Comparison of ENCODE assay signal across 18 cellular contexts in the genomic region with DNA sequence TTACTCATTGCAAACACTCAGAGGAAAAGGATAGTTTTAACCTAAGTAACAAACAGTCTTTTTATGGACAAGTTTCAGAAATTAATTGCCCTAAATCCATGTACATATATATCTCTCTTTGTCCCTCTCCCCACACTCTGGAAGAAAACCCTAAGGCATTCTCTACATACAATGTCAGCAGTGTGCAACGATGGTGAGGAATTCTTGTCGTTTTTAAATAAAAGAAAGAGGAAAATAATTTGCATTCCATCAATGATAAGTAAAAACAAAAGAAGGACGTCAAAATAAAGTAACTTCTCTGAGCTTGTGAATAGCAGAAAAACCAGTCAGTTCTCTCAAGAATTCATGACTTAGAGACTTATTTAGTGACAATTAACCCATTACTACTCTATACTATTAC.
DNase-seq lines count a peak whose midpoint lies in the region; ATAC-seq and TF ChIP-seq lines count a peak whose summit lies in the region.
"Had no signal": no experiment of that assay in that cellular context is flagged by ENCODE, and none has a peak within 500 bp of the region (broad histone marks: within the 10 kb centered on the region; RNA-seq: fewer than 3 reads in every experiment).

No MANE protein-coding gene starts in this region.

- intact Hi-C loops in left ventricle myocardium inferior (cut with micrococcal nuclease) (no loop called here), cardiac septum (cut with DNase I) (no loop called here)

- H3K27me3 ChIP-seq in left ventricle myocardium inferior (ENCODE audit: low read depth) (no peaks in the 10 kb centered on the region), adipocyte (replicated peaks; ENCODE audit: control insufficient read depth, insufficient read depth, low read length) (no peaks in the 10 kb centered on the region)
- H3K27me3 ChIP-seq: gastrocnemius medialis, neutrophil, vagina had no signal

- H3K4me1 ChIP-seq in left ventricle myocardium inferior (peaks cover 19% of the 10 kb centered on the region), adipocyte (ENCODE audit: control insufficient read depth, insufficient read depth, low read length) (peaks cover 25% of the 10 kb centered on the region)

- ATAC-seq in GM21390 (IDR thresholded peaks at IDR 0.05; ENCODE audit: unreplicated experiment) (no peak), HG03571 (IDR thresholded peaks at IDR 0.05; ENCODE audit: unreplicated experiment) (no peak)
- ATAC-seq: left colon, mucosa of descending colon had no signal

- H3K9me3 ChIP-seq in left ventricle myocardium inferior (replicated peaks) = no peaks in the 10 kb centered on the region
- no peaks in the 10 kb centered on the region for H3K9me3 ChIP-seq in adipocyte (ENCODE audit: control insufficient read depth, low read length)
- H3K9me3 ChIP-seq: gastrocnemius medialis, mucosa of descending colon, neutrophil, vagina had no signal

- TF ChIP-seq CTCF in left ventricle myocardium inferior (IDR thresholded peaks at IDR 0.05; ENCODE audit: borderline replicate concordance) = no peak
- no peak for TF ChIP-seq CTCF in fibroblast of the aortic adventitia (IDR thresholded peaks at IDR 0.05; ENCODE audit: insufficient read depth, low read length)

- H3K4me3 ChIP-seq in left ventricle myocardium inferior (no peak overlapping the region), adipocyte (ENCODE audit: low read length) (no peak overlapping the region), fibroblast of the aortic adventitia (ENCODE audit: low read depth, low read length) (no peak overlapping the region)
- H3K4me3 ChIP-seq: gastrocnemius medialis, mucosa of descending colon, vagina had no signal

- peak overlapping the region; percentile 80 for H3K27ac ChIP-seq in left ventricle myocardium inferior (replicated peaks)
- H3K27ac ChIP-seq: vagina had no signal

- peaks cover 2% of the 10 kb centered on the region for H3K36me3 ChIP-seq in left ventricle myocardium inferior
- H3K36me3 ChIP-seq in adipocyte (ENCODE audit: control insufficient read depth, insufficient read depth, low read length, severe bottlenecking) = peaks cover 36% of the 10 kb centered on the region
- H3K36me3 ChIP-seq: gastrocnemius medialis, neutrophil, vagina had no signal

- TF ChIP-seq POLR2A in erythroblast (IDR thresholded peaks at IDR 0.05; ENCODE audit: low read length) = no peak

- peak overlapping the region; percentile 12 for H3K9ac ChIP-seq in adipocyte (ENCODE audit: low read length)

- DNase-seq in left ventricle myocardium inferior = no peak
- no peak for DNase-seq in cardiac septum (ENCODE audit: low spot score)
- peak; percentile 20 for DNase-seq in adipocyte (ENCODE audit: low read depth)
- peak; percentile 51 for DNase-seq in fibroblast of the aortic adventitia (ENCODE audit: low read depth)
- DNase-seq in CD1c-positive myeloid dendritic cell (ENCODE audit: extremely low spot score) = no peak
- DNase-seq in erythroblast (lab: John Stamatoyannopoulos, UW) = no peak
- DNase-seq: activated T-cell treated with anti-CD3 and anti-CD28 coated beads, Interleukin-2, amount 50 U/mL, for 48 hours; left colon; mucosa of descending colon; NCI-H1930; NCI-H446 treated with DMSO at 0.1 percent for 48 hours; retina; T1000 had no signal

Comparison
In these comparisons a context has a peak if more than half of its experiments do, and no peak if none do; other contexts are left out.
1. DNase-seq: peak in adipocyte (single experiment) and fibroblast of the aortic adventitia (single experiment); none in left ventricle myocardium inferior (single experiment), cardiac septum (single experiment), CD1c-positive myeloid dendritic cell (single experiment) and erythroblast (0 of 2).